Comparison of ENCODE assay signal across 11 cellular contexts in the genomic region with DNA sequence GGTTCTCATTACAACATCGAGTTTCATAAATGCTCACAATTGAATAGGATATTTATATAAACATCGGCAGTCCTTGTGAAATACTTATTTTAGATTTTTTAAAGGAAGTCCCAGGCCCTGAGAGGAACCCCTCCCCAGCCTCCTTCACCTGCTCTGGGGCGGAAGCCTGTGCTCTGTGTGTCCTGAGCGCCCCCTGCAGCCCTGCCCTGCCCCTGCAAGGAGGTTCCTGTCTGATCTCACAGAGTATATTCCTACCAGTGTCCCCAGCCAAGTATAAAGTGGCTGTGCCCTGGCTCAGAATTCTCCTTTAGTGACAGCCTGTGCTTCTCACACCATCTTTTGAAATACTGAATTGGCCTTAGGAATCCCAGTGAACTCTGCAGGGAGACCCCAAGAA.
DNase-seq lines count a peak whose midpoint lies in the region; ATAC-seq and TF ChIP-seq lines count a peak whose summit lies in the region.
"Had no signal": no experiment of that assay in that cellular context is flagged by ENCODE, and none has a peak within 500 bp of the region (broad histone marks: within the 10 kb centered on the region; RNA-seq: fewer than 3 reads in every experiment).

No MANE protein-coding gene starts in this region.

- H3K9me3 ChIP-seq in colonic mucosa (no peaks in the 10 kb centered on the region), gastrocnemius medialis (no peaks in the 10 kb centered on the region)

- H3K27ac ChIP-seq in colonic mucosa: no peak overlapping the region
- H3K27ac ChIP-seq in gastrocnemius medialis: no peak overlapping the region
- H3K27ac ChIP-seq: HL-60 had no signal

- no peaks in the 10 kb centered on the region for H3K36me3 Mint-ChIP-seq in activated CD4-positive, alpha-beta T cell treated with anti-CD3 and anti-CD28 coated beads, Interleukin-2, amount 10 ng/mL, durations not matched to agents 24 days and 14 days (ENCODE audit: low read depth)

- intact Hi-C loops in activated CD4-positive, alpha-beta T cell treated with anti-CD3 and anti-CD28 coated beads, Interleukin-2, amount 10 ng/mL, durations not matched to agents 24 days and 14 days (cut with micrococcal nuclease): loop anchor here (5.0 kb wide), 1 partner anchor 34 kb away; no protein-coding TSS in a partner anchor
- intact Hi-C loops in colonic mucosa (cut with DNase I) (no loop called here), gastrocnemius medialis (cut with DNase I; ENCODE audit: low total_unique reads) (no loop called here)

- in situ Hi-C loops in KBM-7 (cut with MboI; ENCODE audit: low pct_unique_long_range_greater_than_20kb, low sequenced_read_pairs) (no loop called here), gastrocnemius medialis (cut with MboI; ENCODE audit: low sequenced_read_pairs in 4 of 4) (no loop called here)

- TF ChIP-seq CTCF in colonic mucosa (IDR thresholded peaks at IDR 0.05) (no peak), gastrocnemius medialis (IDR thresholded peaks at IDR 0.05 in 4 of 5, conservative IDR thresholded peaks at IDR 0.05 in 1 of 5) (no peak)

- no peak for TF ChIP-seq POLR2A in gastrocnemius medialis (IDR thresholded peaks at IDR 0.05)

- peak overlapping the region; percentile 9 for H3K4me3 Mint-ChIP-seq in activated CD4-positive, alpha-beta T cell treated with anti-CD3 and anti-CD28 coated beads, Interleukin-2, amount 10 ng/mL, durations not matched to agents 24 days and 14 days
- H3K4me3 Mint-ChIP-seq: dendritic cell treated with granulocyte-macrophage colony-stimulating factor and Interleukin-4, amounts not matched to agents 40 ng/mL and 50 ng/mL, for 4 days had no signal

- ATAC-seq in GM18520 (IDR thresholded peaks at IDR 0.05; ENCODE audit: unreplicated experiment) (no peak), gastrocnemius medialis (no peak)
- ATAC-seq: left ventricle myocardium superior had no signal

- peak; percentile 38 for DNase-seq in KBM-7
- DNase-seq in activated CD4-positive, alpha-beta T cell treated with anti-CD3 and anti-CD28 coated beads, Interleukin-2, amount 10 ng/mL, durations not matched to agents 24 days and 14 days: peak; percentile 90
- DNase-seq in colonic mucosa: peak; percentile 32
- peak; percentile 77 for DNase-seq in stimulated activated CD8-positive, alpha-beta memory T cell treated with anti-CD3 and anti-CD28 coated beads, Interleukin-4, amount 100 ng/mL, for 48 hours
- no peak for DNase-seq in NCI-H1092 (lab: John Stamatoyannopoulos, UW)
- DNase-seq in nucleus accumbens (lab: John Stamatoyannopoulos, UW): no peak
- no peak for DNase-seq in gastrocnemius medialis
- DNase-seq: left ventricle myocardium superior had no signal

- H3K4me3 ChIP-seq in colonic mucosa (no peak overlapping the region), gastrocnemius medialis (no peak overlapping the region)

- H3K27me3 ChIP-seq in colonic mucosa: no peaks in the 10 kb centered on the region
- H3K27me3 ChIP-seq in gastrocnemius medialis: no peaks in the 10 kb centered on the region

- H3K27ac Mint-ChIP-seq in activated CD4-positive, alpha-beta T cell treated with anti-CD3 and anti-CD28 coated beads, Interleukin-2, amount 10 ng/mL, durations not matched to agents 24 days and 14 days: no peak overlapping the region
- H3K27ac Mint-ChIP-seq: dendritic cell treated with granulocyte-macrophage colony-stimulating factor and Interleukin-4, amounts not matched to agents 40 ng/mL and 50 ng/mL, for 4 days had no signal

- H3K4me1 ChIP-seq in colonic mucosa (no peaks in the 10 kb centered on the region), gastrocnemius medialis (no peaks in the 10 kb centered on the region)

- no peaks in the 10 kb centered on the region for H3K9me3 Mint-ChIP-seq in activated CD4-positive, alpha-beta T cell treated with anti-CD3 and anti-CD28 coated beads, Interleukin-2, amount 10 ng/mL, durations not matched to agents 24 days and 14 days
- H3K9me3 Mint-ChIP-seq: dendritic cell treated with granulocyte-macrophage colony-stimulating factor and Interleukin-4, amounts not matched to agents 40 ng/mL and 50 ng/mL, for 4 days had no signal

- H3K4me1 Mint-ChIP-seq in activated CD4-positive, alpha-beta T cell treated with anti-CD3 and anti-CD28 coated beads, Interleukin-2, amount 10 ng/mL, durations not matched to agents 24 days and 14 days: peaks cover 30% of the 10 kb centered on the region

- no peak overlapping the region for H3K9ac ChIP-seq in colonic mucosa (ENCODE audit: low read depth in 2 of 2, low read length in 2 of 2)

- H3K36me3 ChIP-seq in colonic mucosa (no peaks in the 10 kb centered on the region), gastrocnemius medialis (no peaks in the 10 kb centered on the region)

- peaks cover 64% of the 10 kb centered on the region for H3K27me3 Mint-ChIP-seq in activated CD4-positive, alpha-beta T cell treated with anti-CD3 and anti-CD28 coated beads, Interleukin-2, amount 10 ng/mL, durations not matched to agents 24 days and 14 days
- H3K27me3 Mint-ChIP-seq: dendritic cell treated with granulocyte-macrophage colony-stimulating factor and Interleukin-4, amounts not matched to agents 40 ng/mL and 50 ng/mL, for 4 days had no signal

Comparison
In these comparisons a context has a peak if more than half of its experiments do, and no peak if none do; other contexts are left out.
1. DNase-seq: peak in KBM-7 (single experiment), activated CD4-positive, alpha-beta T cell treated with anti-CD3 and anti-CD28 coated beads, Interleukin-2, amount 10 ng/mL, durations not matched to agents 24 days and 14 days (single experiment), colonic mucosa (single experiment) and stimulated activated CD8-positive, alpha-beta memory T cell treated with anti-CD3 and anti-CD28 coated beads, Interleukin-4, amount 100 ng/mL, for 48 hours (single experiment); none in NCI-H1092 (single experiment), nucleus accumbens (0 of 56) and gastrocnemius medialis (0 of 2).